Comparison of ENCODE assay signal across 9 cellular contexts in genomic region chr14:96584199-96584906, GRCh38.
DNase-seq lines count a peak whose midpoint lies in the region; FAIRE-seq and TF ChIP-seq lines count a peak whose summit lies in the region.
"Had no signal": no experiment of that assay in that cellular context is flagged by ENCODE, and none has a peak within 500 bp of the region (broad histone marks: within the 10 kb centered on the region; RNA-seq: fewer than 3 reads in every experiment).

No MANE protein-coding gene starts in this region.

- FAIRE-seq in GM19239 (lab: Jason Lieb, UNC): no peak

- H3K4me3 ChIP-seq in choroid plexus epithelial cell (ENCODE audit: low read depth, low read length): no peak overlapping the region
- H3K4me3 ChIP-seq: SJSA1 had no signal

- peak; percentile 39 for TF ChIP-seq CTCF in choroid plexus epithelial cell (conservative IDR thresholded peaks at IDR 0.05; ENCODE audit: low read depth, low read length)

- peak; percentile 90 for DNase-seq in D341Med (ENCODE audit: low spot score)
- DNase-seq in GM19239 (ENCODE audit: insufficient read length, low spot score): peak; percentile 27
- peak; percentile 15 for DNase-seq in HPDE6-E6E7 (ENCODE audit: extremely low spot score)
- DNase-seq in RKO (ENCODE audit: low spot score): peak; percentile 68
- peak; percentile 32 for DNase-seq in choroid plexus epithelial cell (ENCODE audit: low read depth)
- DNase-seq in myocyte (ENCODE audit: low read depth): peak; percentile 35
- no peak for DNase-seq in superior temporal gyrus (ENCODE audit: extremely low spot score)
- no peak for DNase-seq in GDM1 (lab: John Stamatoyannopoulos, UW)

Comparison
In these comparisons a context has a peak if more than half of its experiments do, and no peak if none do; other contexts are left out.
1. DNase-seq: peak in D341Med (single experiment), GM19239 (single experiment), HPDE6-E6E7 (single experiment), RKO (single experiment), choroid plexus epithelial cell (single experiment) and myocyte (single experiment); none in superior temporal gyrus (single experiment) and GDM1 (single experiment).